Comparison of ENCODE assay signal across 1 cellular context in the genomic region with DNA sequence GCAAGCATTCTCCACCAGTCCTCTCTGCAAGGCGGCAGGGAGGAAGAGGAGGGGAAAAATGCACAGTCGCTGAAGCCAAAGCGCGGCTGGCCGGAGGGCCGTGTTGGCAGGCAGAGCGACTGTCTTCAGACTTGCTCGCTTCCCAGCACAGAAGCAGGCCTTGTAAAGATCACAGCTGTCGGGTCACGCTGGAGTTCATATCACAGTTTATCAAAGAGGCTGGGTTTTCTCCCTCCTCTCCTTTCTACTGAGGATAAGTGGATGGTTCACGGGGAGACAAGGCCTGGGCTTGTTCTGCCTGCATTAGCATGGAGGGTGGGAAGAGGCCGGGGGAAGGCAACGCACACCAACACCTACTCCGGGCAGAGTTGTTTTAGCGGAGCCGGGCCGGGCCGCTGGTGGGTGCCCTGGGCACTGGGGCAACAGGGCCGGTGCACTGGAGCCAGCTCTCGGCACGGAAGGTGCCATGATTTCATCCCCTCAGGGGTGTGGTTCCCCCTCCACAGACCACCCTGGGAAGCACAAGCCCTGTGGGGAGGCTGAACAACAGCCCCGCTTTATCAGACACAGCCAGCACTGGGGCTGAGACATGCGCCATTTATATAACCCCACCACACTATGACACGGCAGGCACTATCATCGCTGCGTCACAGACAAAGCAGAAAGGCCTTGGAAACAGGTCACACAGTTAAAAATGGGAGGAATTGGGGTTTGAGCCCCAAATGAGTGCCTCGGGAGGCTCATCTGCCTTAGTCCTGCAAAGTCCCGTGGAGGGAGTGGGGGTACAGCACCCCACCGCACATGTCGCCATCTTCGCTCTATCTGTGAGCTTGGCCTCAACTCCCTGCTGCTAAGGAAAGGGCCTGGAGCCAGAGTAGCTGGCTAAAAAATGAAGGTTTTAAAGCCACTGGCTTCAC.
TF ChIP-seq lines count a peak whose summit lies in the region.

No MANE protein-coding gene starts in this region.

TF ChIP-seq in IMR-90, 13 proteins besides CTCF, POLR2A, EP300 and RAD21:
- TF ChIP-seq MXI1 (IDR thresholded peaks at IDR 0.05; ENCODE audit: borderline replicate concordance, low read depth, low read length) (no peak), MAZ (IDR thresholded peaks at IDR 0.05; ENCODE audit: borderline replicate concordance, low read depth, low read length) (no peak), RCOR1 (IDR thresholded peaks at IDR 0.05; ENCODE audit: insufficient replicate concordance, low read length) (no peak), CHD1 (IDR thresholded peaks at IDR 0.05; ENCODE audit: low read depth, low read length) (no peak), MAFK (IDR thresholded peaks at IDR 0.05; ENCODE audit: low read depth, low read length) (no peak), RFX5 (IDR thresholded peaks at IDR 0.05; ENCODE audit: low read depth, low read length) (no peak), CEBPB (IDR thresholded peaks at IDR 0.05; ENCODE audit: low read depth, low read length) (no peak), SMC3 (IDR thresholded peaks at IDR 0.05; ENCODE audit: low read depth, low read length) (no peak)
- TF ChIP-seq, protein P1, sequence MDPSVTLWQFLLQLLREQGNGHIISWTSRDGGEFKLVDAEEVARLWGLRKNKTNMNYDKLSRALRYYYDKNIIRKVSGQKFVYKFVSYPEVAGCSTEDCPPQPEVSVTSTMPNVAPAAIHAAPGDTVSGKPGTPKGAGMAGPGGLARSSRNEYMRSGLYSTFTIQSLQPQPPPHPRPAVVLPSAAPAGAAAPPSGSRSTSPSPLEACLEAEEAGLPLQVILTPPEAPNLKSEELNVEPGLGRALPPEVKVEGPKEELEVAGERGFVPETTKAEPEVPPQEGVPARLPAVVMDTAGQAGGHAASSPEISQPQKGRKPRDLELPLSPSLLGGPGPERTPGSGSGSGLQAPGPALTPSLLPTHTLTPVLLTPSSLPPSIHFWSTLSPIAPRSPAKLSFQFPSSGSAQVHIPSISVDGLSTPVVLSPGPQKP (IDR thresholded peaks at IDR 0.05; ENCODE audit: borderline replicate concordance, low read depth, low read length), result no peak
- TF ChIP-seq, protein P2, sequence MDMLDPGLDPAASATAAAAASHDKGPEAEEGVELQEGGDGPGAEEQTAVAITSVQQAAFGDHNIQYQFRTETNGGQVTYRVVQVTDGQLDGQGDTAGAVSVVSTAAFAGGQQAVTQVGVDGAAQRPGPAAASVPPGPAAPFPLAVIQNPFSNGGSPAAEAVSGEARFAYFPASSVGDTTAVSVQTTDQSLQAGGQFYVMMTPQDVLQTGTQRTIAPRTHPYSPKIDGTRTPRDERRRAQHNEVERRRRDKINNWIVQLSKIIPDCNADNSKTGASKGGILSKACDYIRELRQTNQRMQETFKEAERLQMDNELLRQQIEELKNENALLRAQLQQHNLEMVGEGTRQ (IDR thresholded peaks at IDR 0.05; ENCODE audit: low read depth, low read length), result no peak
TF ChIP-seq in IMR-90: peak in this region for 0.
